ENCODE assay signal across 8 cellular contexts in the genomic region with DNA sequence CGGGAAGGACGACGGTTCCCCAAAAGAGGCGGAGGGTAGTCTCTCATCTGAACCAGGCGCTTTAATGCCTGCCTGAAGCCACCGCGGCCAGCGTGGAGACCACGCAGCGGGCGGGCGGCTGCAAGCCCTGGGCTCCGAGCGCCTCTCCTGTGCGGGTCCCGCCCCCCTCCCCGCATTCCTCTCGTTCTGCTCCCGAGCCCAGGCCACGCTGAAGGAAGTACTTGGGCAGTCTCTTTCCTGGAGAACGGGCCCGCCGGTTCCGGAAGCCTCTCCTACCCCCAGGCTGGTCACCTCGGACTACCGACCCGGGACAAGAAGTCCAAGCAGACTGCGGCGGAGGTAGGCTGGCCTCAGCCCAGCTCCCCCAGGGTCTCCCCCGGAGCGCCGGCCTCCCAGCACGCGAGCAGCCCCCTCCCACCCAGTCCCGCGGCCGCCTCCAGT. TPM values are rescaled to one million over a fixed set of nuclear protein-coding genes. Genes with fewer than 3 reads are reported as not detected.
DNase-seq lines count a peak whose midpoint lies in the region; ATAC-seq, FAIRE-seq and TF ChIP-seq lines count a peak whose summit lies in the region.

No MANE protein-coding gene starts in this region.

- peak overlapping the region; percentile 69 for H3K4me2 ChIP-seq in K562 (ENCODE audit: insufficient read depth, low read length)

- intact Hi-C loops in K562 (cut with micrococcal nuclease) (loop anchor here (10.0 kb wide), 1 partner anchor 579 kb away; no protein-coding TSS in a partner anchor), sigmoid colon (cut with DNase I) (loop anchor here (1.0 to 10.0 kb wide), 10 partner anchors 54 to 1071 kb away; partner anchors contain the start of genes CEP120, SNX2, SNX24 and SRFBP1)

- TF ChIP-seq CTCF in K562 (IDR thresholded peaks at IDR 0.05 in 2 of 3, conservative IDR thresholded peaks at IDR 0.05 in 1 of 3; ENCODE audit: insufficient read depth in 2 of 3, low read depth in 1 of 3, low read length in 3 of 3) (no peak), sigmoid colon (IDR thresholded peaks at IDR 0.05) (no peak)

- H3K4me1 ChIP-seq in K562 (replicated peaks in 1 of 2; ENCODE audit: control insufficient read depth in 2 of 2, insufficient read depth in 2 of 2, low read length in 2 of 2) (peaks cover 2 to 18% of the 10 kb centered on the region in 2 experiments; a peak in 2 of 5 replicates), sigmoid colon (peaks cover 0 to 32% (median 25%) of the 10 kb centered on the region in 4 donors)

- DNase-seq in EL (peak; percentile 63), M059J (ENCODE audit: low read depth) (peak; percentile 56), K562 (ENCODE audit: extremely low read depth in 1 of 4, low spot score in 3 of 4) (peak in 3 of 4 experiments; percentile 11 to 26 (median 25)), hypothalamus (lab: John Stamatoyannopoulos, UW) (peak in 26 of 51 donors; percentile 2 to 63 (median 32)), sigmoid colon (peak; percentile 83), NCI-H1436 (lab: John Stamatoyannopoulos, UW) (no peak)
- DNase-seq in stimulated activated CD4-positive, alpha-beta T cell treated with anti-CD3 and anti-CD28 coated beads, Interleukin-4, amount 100 ng/mL, for 4 hours, result no peak

- WGBS in K562 (ENCODE audit: insufficient coverage, low coverage, missing lambda C conversion rate), result 0% methylated on average over 12 of the region's 37 CpGs
- 1% methylated on average over 37 of the region's 37 CpGs for WGBS in sigmoid colon, 2 donors

- no peaks in the 10 kb centered on the region for H3K9me1 ChIP-seq in K562 (ENCODE audit: control insufficient read depth, insufficient read depth, low read length)

- H3K9me3 ChIP-seq in K562 (replicated peaks; ENCODE audit: control insufficient read depth, insufficient read depth, low read depth, low read length), result no peaks in the 10 kb centered on the region
- H3K9me3 ChIP-seq in sigmoid colon, result no peaks in the 10 kb centered on the region

- no peaks in the 10 kb centered on the region for H3K79me2 ChIP-seq in K562 (ENCODE audit: control insufficient read depth, insufficient read depth, low read length)

- in situ Hi-C loops in K562 (cut with MboI), result no loop called here

- POLR2A ChIA-PET in K562 (lab: Yijun Ruan, JAX), result no interaction called here

- TF ChIP-seq POLR2A in K562 (conservative IDR thresholded peaks at IDR 0.05), result no peak
- TF ChIP-seq POLR2A in sigmoid colon (IDR thresholded peaks at IDR 0.05), result no peak

- H3K9ac ChIP-seq in K562 (ENCODE audit: insufficient read depth in 1 of 2, low read depth in 2 of 2, low read length in 2 of 2), result peak overlapping the region in 1 of 2 experiments; percentile 77; a peak in 2 of 4 replicates

- no peaks in the 10 kb centered on the region for H4K20me1 ChIP-seq in K562 (replicated peaks; ENCODE audit: control insufficient read depth, insufficient read depth, low read length)

- TF ChIP-seq RAD21 in K562 (CRISPR knock-in tag; conservative IDR thresholded peaks at IDR 0.05 in 1 of 2, IDR thresholded peaks at IDR 0.05 in 1 of 2), result no peak

- peak overlapping the region; percentile 81 for H2AFZ ChIP-seq in K562 (ENCODE audit: low read depth, low read length)

- CTCF ChIA-PET in K562 (lab: Yijun Ruan, JAX; ENCODE audit: low intra/inter-chr PET ratio), result no interaction called here

- BruUV-seq in K562 (replicated peaks; lab: Mats Ljungman, UMichigan), result no TSS peak

- ATAC-seq in GM21390 (IDR thresholded peaks at IDR 0.05; ENCODE audit: unreplicated experiment) (peak; percentile 18), K562 (peak; percentile 68)

- TF ChIP-seq EP300 in K562 (IDR thresholded peaks at IDR 0.05; ENCODE audit: low read length) (no peak), sigmoid colon (IDR thresholded peaks at IDR 0.05) (no peak)

- H3K36me3 ChIP-seq in K562 (ENCODE audit: control insufficient read depth, insufficient read depth, low read length) (no peaks in the 10 kb centered on the region), sigmoid colon (no peaks in the 10 kb centered on the region)

- H3K27ac ChIP-seq in K562 (ENCODE audit: extremely low read depth, low read depth, low read length) (no peak overlapping the region), sigmoid colon (peak overlapping the region; percentile 93 to 96 (median 94))

- no peak for FAIRE-seq in K562 (lab: Jason Lieb, UNC)

- H3K27me3 ChIP-seq in K562 (ENCODE audit: control insufficient read depth in 2 of 2, insufficient read depth in 2 of 2, low read length in 2 of 2), result peaks cover 7 to 24% of the 10 kb centered on the region in 2 experiments; a peak in 4 of 5 replicates
- H3K27me3 ChIP-seq in sigmoid colon, result no peaks in the 10 kb centered on the region

- H3K4me3 ChIP-seq in K562 (peak overlapping the region; percentile 55), sigmoid colon (peak overlapping the region; percentile 64 to 88 (median 86))

TF ChIP-seq in K562, 482 proteins besides CTCF, POLR2A, EP300 and RAD21 (continues in another document):
- TF ChIP-seq, protein P1, sequence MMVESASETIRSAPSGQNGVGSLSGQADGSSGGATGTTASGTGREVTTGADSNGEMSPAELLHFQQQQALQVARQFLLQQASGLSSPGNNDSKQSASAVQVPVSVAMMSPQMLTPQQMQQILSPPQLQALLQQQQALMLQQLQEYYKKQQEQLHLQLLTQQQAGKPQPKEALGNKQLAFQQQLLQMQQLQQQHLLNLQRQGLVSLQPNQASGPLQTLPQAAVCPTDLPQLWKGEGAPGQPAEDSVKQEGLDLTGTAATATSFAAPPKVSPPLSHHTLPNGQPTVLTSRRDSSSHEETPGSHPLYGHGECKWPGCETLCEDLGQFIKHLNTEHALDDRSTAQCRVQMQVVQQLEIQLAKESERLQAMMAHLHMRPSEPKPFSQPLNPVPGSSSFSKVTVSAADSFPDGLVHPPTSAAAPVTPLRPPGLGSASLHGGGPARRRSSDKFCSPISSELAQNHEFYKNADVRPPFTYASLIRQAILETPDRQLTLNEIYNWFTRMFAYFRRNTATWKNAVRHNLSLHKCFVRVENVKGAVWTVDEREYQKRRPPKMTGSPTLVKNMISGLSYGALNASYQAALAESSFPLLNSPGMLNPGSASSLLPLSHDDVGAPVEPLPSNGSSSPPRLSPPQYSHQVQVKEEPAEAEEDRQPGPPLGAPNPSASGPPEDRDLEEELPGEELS (CRISPR knock-in tag; IDR thresholded peaks at IDR 0.05; ENCODE audit: borderline replicate concordance), result 0 out of 2 replicates have a peak, but pooled peaks have one; percentile 28
- no peak for TF ChIP-seq SUPT5H (IDR thresholded peaks at IDR 0.05)
- peak; percentile 13 for TF ChIP-seq CCNT2 (IDR thresholded peaks at IDR 0.05; ENCODE audit: borderline replicate concordance, extremely low read depth, insufficient read length, low read depth, low read length)
- TF ChIP-seq ZNF695 (CRISPR knock-in tag; IDR thresholded peaks at IDR 0.05), result no peak
- peak; percentile 12; the same call in 1 of the 2 replicates for TF ChIP-seq CEBPG (CRISPR knock-in tag; IDR thresholded peaks at IDR 0.05)
- no peak for TF ChIP-seq CEBPG (tag; conservative IDR thresholded peaks at IDR 0.05 in 1 of 2, IDR thresholded peaks at IDR 0.05 in 1 of 2)
- TF ChIP-seq GTF2E2 (tag; IDR thresholded peaks at IDR 0.05), result 0 out of 2 replicates have a peak, but pooled peaks have one; percentile 14

RNA-seq across cellular contexts. Expression of gene PPIC, which starts 0.6 kb away (rescaled TPM):
- total RNA-seq in M059J (2014; rRNA removed; shearing (Covaris generic)), result 74.2 and 139 TPM in 2 replicates
- 1.1 and 2.8 TPM in 2 replicates for total RNA-seq in K562 (2011; cell fraction: chromatin; rRNA removed; ENCODE audit: low replicate concordance)
- 2.6 and 3.0 TPM in 2 replicates for total RNA-seq in K562 (2011; cell fraction: nucleolus; rRNA removed)
- total RNA-seq in K562 (2011; cell fraction: nucleoplasm; rRNA removed), result 3.2 and 3.3 TPM in 2 replicates
- 2.9 and 3.1 TPM in 2 replicates for total RNA-seq in K562 (2014; rRNA removed)
- total RNA-seq in K562 (2014; rRNA removed; fragmentation: Illumina TruSeq; extraction: Trizol), result 3.8 and 4.1 TPM in 2 replicates
- 2.8 and 3.4 TPM in 2 replicates for total RNA-seq in K562 (2015; rRNA removed; fragmentation: Illumina TruSeq; extraction: Trizol)
- 2.5 and 3.4 TPM in 2 replicates for total RNA-seq in K562 (2021)
- 2.7 and 3.7 TPM in 2 replicates for polyA plus RNA-seq in K562 (2011; rRNA removed)
- polyA plus RNA-seq in K562 (2011; cell fraction: cytosol; rRNA removed), result 2.2 and 5.0 TPM in 2 replicates
- polyA plus RNA-seq in K562 (2011; cell fraction: nucleus; rRNA removed), result 0.80 and 2.0 TPM in 2 replicates
- 5.6 and 15.7 TPM in 2 replicates for polyA plus RNA-seq in K562 (2012)
- polyA plus RNA-seq in K562 (2014; fragmentation: Illumina TruSeq; extraction: Trizol), result 3.5 and 4.4 TPM in 2 replicates
- polyA plus RNA-seq in K562 (2014; fragmentation: Nextera tagmentation; extraction: Ambion mirVana), result 1 to 10 TPM; 1.3 to 2.8 TPM
- polyA plus RNA-seq in K562 (2014; rRNA removed), result 3.7 and 4.5 TPM in 2 replicates
- 4.6 and 7.5 TPM in 2 replicates for polyA minus RNA-seq in K562 (2011; rRNA and poly(A)+ RNA removed)
- 1.6 TPM in 2 replicates for polyA minus RNA-seq in K562 (2011; cell fraction: cytosol; rRNA and poly(A)+ RNA removed)
- 0.67 and 1.2 TPM in 2 replicates for polyA minus RNA-seq in K562 (2011; cell fraction: nucleus; rRNA and poly(A)+ RNA removed)
- total RNA-seq in sigmoid colon, result 10 to 100 TPM; 26.5 to 79.2 (median 58.4) TPM
- 10 to 100 TPM; 21.6 to 42.7 (median 27.0) TPM for polyA plus RNA-seq in sigmoid colon

RNA-seq across cellular contexts. Expression of gene PRDM6, which starts 53.1 kb away (rescaled TPM):
- 0.05 and 0.30 TPM in 2 replicates for total RNA-seq in M059J (2014; rRNA removed; shearing (Covaris generic))
- total RNA-seq in K562 (2011; cell fraction: chromatin; rRNA removed; ENCODE audit: low replicate concordance), result not detected in 2 replicates
- total RNA-seq in K562 (2011; cell fraction: nucleolus; rRNA removed), result not detected in 2 replicates
- total RNA-seq in K562 (2011; cell fraction: nucleoplasm; rRNA removed), result not detected in 2 replicates
- total RNA-seq in K562 (2014; rRNA removed), result 0.05 TPM in 1 of 2 replicates, not detected in the other
- total RNA-seq in K562 (2014; rRNA removed; fragmentation: Illumina TruSeq; extraction: Trizol), result not detected in 2 replicates
- total RNA-seq in K562 (2015; rRNA removed; fragmentation: Illumina TruSeq; extraction: Trizol), result not detected in 2 replicates
- not detected in 2 replicates for total RNA-seq in K562 (2021)
- polyA plus RNA-seq in K562 (2011; rRNA removed), result not detected in 2 replicates
- not detected in 2 replicates for polyA plus RNA-seq in K562 (2011; cell fraction: cytosol; rRNA removed)
- polyA plus RNA-seq in K562 (2011; cell fraction: nucleus; rRNA removed), result 0.01 TPM in 1 of 2 replicates, not detected in the other
- polyA plus RNA-seq in K562 (2012), result 0.03 TPM in 1 of 2 replicates, not detected in the other
- 0.07 TPM in 1 of 2 replicates, not detected in the other for polyA plus RNA-seq in K562 (2014; fragmentation: Illumina TruSeq; extraction: Trizol)
- polyA plus RNA-seq in K562 (2014; fragmentation: Nextera tagmentation; extraction: Ambion mirVana), result under 1 TPM in 1 of 2 experiments, not detected in 1; 0.01 TPM
- 0.01 TPM in 1 of 2 replicates, not detected in the other for polyA plus RNA-seq in K562 (2014; rRNA removed)
- polyA minus RNA-seq in K562 (2011; rRNA and poly(A)+ RNA removed), result not detected in 2 replicates
- polyA minus RNA-seq in K562 (2011; cell fraction: cytosol; rRNA and poly(A)+ RNA removed), result not detected in 2 replicates
- not detected in 2 replicates for polyA minus RNA-seq in K562 (2011; cell fraction: nucleus; rRNA and poly(A)+ RNA removed)
- 10 to 100 TPM; 11.9 to 22.2 (median 18.7) TPM for total RNA-seq in sigmoid colon
- polyA plus RNA-seq in sigmoid colon, result 1 to 10 TPM in 1 of 3 donors, under 1 TPM in 1, not detected in 1; 0.60 to 1.1 TPM

Comparison
In these comparisons a context has a peak if more than half of its experiments do, and no peak if none do; other contexts are left out.
1. DNase-seq: peak in EL (single experiment), M059J (single experiment), K562 (3 of 4), hypothalamus (26 of 51) and sigmoid colon (single experiment); none in NCI-H1436 (single experiment) and stimulated activated CD4-positive, alpha-beta T cell treated with anti-CD3 and anti-CD28 coated beads, Interleukin-4, amount 100 ng/mL, for 4 hours (0 of 2).
2. RNA of gene PPIC, which starts 0.6 kb away (total RNA-seq): 74.2 to 139 TPM in M059J and 26.5 to 79.2 TPM in sigmoid colon; 1.1 to 4.1 TPM in K562; every median in the first group is over 4 times any median in the second.